In genomic region chr12:46219892-46220655, GRCh38 we compare ENCODE assay signal across 1 cellular context.
TF ChIP-seq lines count a peak whose summit lies in the region.

No MANE protein-coding gene starts in this region.

TF ChIP-seq in IMR-90, 13 proteins besides CTCF, POLR2A, EP300 and RAD21 (continued from another document):
- TF ChIP-seq BHLHE40 (IDR thresholded peaks at IDR 0.05; ENCODE audit: low read depth, low read length) (peak; percentile 76; the same call in 1 of the 2 replicates), NFE2L2 (IDR thresholded peaks at IDR 0.05; ENCODE audit: low read depth, low read length) (no peak), RCOR1 (IDR thresholded peaks at IDR 0.05; ENCODE audit: insufficient replicate concordance, low read length) (no peak), CEBPB (IDR thresholded peaks at IDR 0.05; ENCODE audit: low read depth, low read length) (peak; percentile 72), USF2 (IDR thresholded peaks at IDR 0.05; ENCODE audit: low read depth, low read length) (no peak), FOS (IDR thresholded peaks at IDR 0.05; ENCODE audit: low read depth, low read length) (peak; percentile 86)
TF ChIP-seq in IMR-90: peak in this region for 3.
